Comparison of ENCODE assay signal across 36 cellular contexts in genomic region chrX:84144991-84145390, GRCh38. TPM values are rescaled to one million over a fixed set of nuclear protein-coding genes. Genes with fewer than 3 reads are reported as not detected.
"Had no signal": no experiment of that assay in that cellular context is flagged by ENCODE, and none has a peak within 500 bp of the region (broad histone marks: within the 10 kb centered on the region; RNA-seq: fewer than 3 reads in every experiment).

No MANE protein-coding gene starts in this region.

- H3K4me3 Mint-ChIP-seq: activated B cell treated with CpG ODN at 0.5 μM for 24 hours; activated CD4-positive, alpha-beta memory T cell treated with anti-CD3 and anti-CD28 coated beads for 36 hours; activated CD4-positive, alpha-beta T cell treated with anti-CD3 and anti-CD28 coated beads, Interleukin-2, amount 10 ng/mL, durations not matched to agents 24 days and 14 days; activated CD8-positive, alpha-beta T cell treated with anti-CD3 and anti-CD28 coated beads for 36 hours; activated naive CD4-positive, alpha-beta T cell treated with anti-CD3 and anti-CD28 coated beads, Interleukin-2, amount 10 ng/mL, durations not matched to agents 7 days and 5 days; activated naive CD4-positive, alpha-beta T cell treated with anti-CD3 and anti-CD28 coated beads, Interleukin-2, amount 50 U/mL, for 24 hours; activated naive CD8-positive, alpha-beta T cell; activated naive CD8-positive, alpha-beta T cell treated with anti-CD3 and anti-CD28 coated beads, Interleukin-2, amount 10 ng/mL, durations not matched to agents 7 days and 5 days; activated naive CD8-positive, alpha-beta T cell treated with anti-CD3 and anti-CD28 coated beads, Interleukin-2, amount 50 U/mL, for 24 hours; activated T-cell treated with anti-CD3 and anti-CD28 coated beads, Interleukin-2, amount 50 U/mL, for 4 hours; activated T-cell treated with anti-CD3 and anti-CD28 coated beads, Interleukin-2, amount 50 U/mL, for 72 hours; activated T-helper 1 cell treated with anti-CD3 and anti-CD28 coated beads, Interleukin-12 subunit alpha, Interleukin-12 subunit beta, Interleukin-2, Interleukin-4 antibody, amounts not matched to agents 30 ng/mL and 10 ng/mL and 1 ng/mL, durations not matched to agents 14 hours and 24 hours and 36 hours; activated T-helper 17 cell treated with anti-CD3 and anti-CD28 coated beads, Interleukin-2, amount 50 U/mL, for 72 hours; T-helper 1 cell treated with Interleukin-12 subunit alpha and Interleukin-12 subunit beta and Interleukin-4 antibody, amounts not matched to agents 30 μg/mL and 1 μg/mL, for 36 hours; T-helper 2 cell treated with Interferon-gamma antibody and Interleukin-4, amounts not matched to agents 5 μg/mL and 100 μg/mL, for 36 hours had no signal

- DNase-seq: activated B cell treated with CpG ODN at 0.5 μM for 24 hours; activated CD4-positive, alpha-beta memory T cell treated with anti-CD3 and anti-CD28 coated beads for 36 hours; activated CD4-positive, alpha-beta T cell treated with anti-CD3 and anti-CD28 coated beads for 4 hours; activated CD4-positive, alpha-beta T cell treated with anti-CD3 and anti-CD28 coated beads, Interleukin-2, amount 10 ng/mL, durations not matched to agents 24 days and 14 days; activated CD4-positive, alpha-beta T cell treated with anti-CD3 and anti-CD28 coated beads, Interleukin-2, amount 50 U/mL, for 1 hour; activated CD4-positive, alpha-beta T cell treated with anti-CD3 and anti-CD28 coated beads, Interleukin-2, amount 50 U/mL, for 4 hours; activated CD4-positive, CD25-positive, alpha-beta regulatory T cell treated with anti-CD3 and anti-CD28 coated beads, Interleukin-2, amount 50 U/mL, for 72 hours; activated CD8-positive, alpha-beta memory T cell treated with anti-CD3 and anti-CD28 coated beads, Interleukin-2, amount 50 U/mL, for 4 hours; activated CD8-positive, alpha-beta T cell treated with anti-CD3 and anti-CD28 coated beads for 36 hours; activated gamma-delta T cell; activated naive CD4-positive, alpha-beta T cell treated with anti-CD3 and anti-CD28 coated beads, Interleukin-2, amount 10 ng/mL, durations not matched to agents 7 days and 5 days; activated naive CD4-positive, alpha-beta T cell treated with Interleukin-2 at 50 U/mL for 16 hours; activated naive CD8-positive, alpha-beta T cell treated with anti-CD3 and anti-CD28 coated beads, Interleukin-2, amount 10 ng/mL, durations not matched to agents 7 days and 5 days; activated naive CD8-positive, alpha-beta T cell treated with anti-CD3 and anti-CD28 coated beads, Interleukin-2, amount 50 U/mL, for 24 hours; activated T-cell treated with anti-CD3 and anti-CD28 coated beads for 4 hours; activated T-cell treated with anti-CD3 and anti-CD28 coated beads, Interleukin-2, amount 50 U/mL, for 1 hour; activated T-cell treated with anti-CD3 and anti-CD28 coated beads, Interleukin-2, amount 50 U/mL, for 4 hours; activated T-cell treated with anti-CD3 and anti-CD28 coated beads, Interleukin-2, amount 50 U/mL, for 72 hours; amygdala; anterior cingulate cortex; body of pancreas; brain microvascular endothelial cell; central memory CD4-positive, alpha-beta T cell; T-helper 1 cell; T-helper 2 cell; T-helper 9 cell had no signal

- H3K9me3 Mint-ChIP-seq: activated B cell treated with CpG ODN at 0.5 μM for 24 hours; activated CD4-positive, alpha-beta T cell treated with anti-CD3 and anti-CD28 coated beads, Interleukin-2, amount 10 ng/mL, durations not matched to agents 24 days and 14 days; activated CD8-positive, alpha-beta T cell treated with anti-CD3 and anti-CD28 coated beads for 36 hours; activated naive CD4-positive, alpha-beta T cell treated with anti-CD3 and anti-CD28 coated beads, Interleukin-2, amount 10 ng/mL, durations not matched to agents 7 days and 5 days; activated naive CD4-positive, alpha-beta T cell treated with anti-CD3 and anti-CD28 coated beads, Interleukin-2, amount 50 U/mL, for 24 hours; activated naive CD8-positive, alpha-beta T cell treated with anti-CD3 and anti-CD28 coated beads, Interleukin-2, amount 10 ng/mL, durations not matched to agents 7 days and 5 days; activated naive CD8-positive, alpha-beta T cell treated with anti-CD3 and anti-CD28 coated beads, Interleukin-2, amount 50 U/mL, for 24 hours; activated T-cell treated with anti-CD3 and anti-CD28 coated beads, Interleukin-2, amount 50 U/mL, for 4 hours; activated T-helper 1 cell treated with anti-CD3 and anti-CD28 coated beads, Interleukin-12 subunit alpha, Interleukin-12 subunit beta, Interleukin-2, Interleukin-4 antibody, amounts not matched to agents 30 ng/mL and 10 ng/mL and 1 ng/mL, durations not matched to agents 14 hours and 24 hours and 36 hours; activated T-helper 17 cell treated with anti-CD3 and anti-CD28 coated beads, Interleukin-2, amount 50 U/mL, for 72 hours; T-helper 1 cell treated with Interleukin-12 subunit alpha and Interleukin-12 subunit beta and Interleukin-4 antibody, amounts not matched to agents 30 μg/mL and 1 μg/mL, for 36 hours; T-helper 2 cell treated with Interferon-gamma antibody and Interleukin-4, amounts not matched to agents 5 μg/mL and 100 μg/mL, for 36 hours had no signal

- FAIRE-seq: TTC549 had no signal

- H3K36me3 ChIP-seq: brain microvascular endothelial cell, breast epithelium had no signal

- H3K4me1 Mint-ChIP-seq: activated B cell treated with CpG ODN at 0.5 μM for 24 hours; activated CD4-positive, alpha-beta T cell treated with anti-CD3 and anti-CD28 coated beads, Interleukin-2, amount 10 ng/mL, durations not matched to agents 24 days and 14 days; activated naive CD4-positive, alpha-beta T cell treated with anti-CD3 and anti-CD28 coated beads, Interleukin-2, amount 10 ng/mL, durations not matched to agents 7 days and 5 days; activated naive CD4-positive, alpha-beta T cell treated with anti-CD3 and anti-CD28 coated beads, Interleukin-2, amount 50 U/mL, for 24 hours; activated naive CD8-positive, alpha-beta T cell treated with anti-CD3 and anti-CD28 coated beads, Interleukin-2, amount 10 ng/mL, durations not matched to agents 7 days and 5 days; activated naive CD8-positive, alpha-beta T cell treated with anti-CD3 and anti-CD28 coated beads, Interleukin-2, amount 50 U/mL, for 24 hours; activated T-helper 17 cell treated with anti-CD3 and anti-CD28 coated beads, Interleukin-2, amount 50 U/mL, for 72 hours had no signal

- H3K27ac Mint-ChIP-seq: activated B cell treated with CpG ODN at 0.5 μM for 24 hours; activated CD4-positive, alpha-beta memory T cell treated with anti-CD3 and anti-CD28 coated beads for 36 hours; activated CD4-positive, alpha-beta T cell treated with anti-CD3 and anti-CD28 coated beads, Interleukin-2, amount 10 ng/mL, durations not matched to agents 24 days and 14 days; activated CD8-positive, alpha-beta T cell treated with anti-CD3 and anti-CD28 coated beads for 36 hours; activated naive CD4-positive, alpha-beta T cell treated with anti-CD3 and anti-CD28 coated beads, Interleukin-2, amount 10 ng/mL, durations not matched to agents 7 days and 5 days; activated naive CD4-positive, alpha-beta T cell treated with anti-CD3 and anti-CD28 coated beads, Interleukin-2, amount 50 U/mL, for 24 hours; activated naive CD8-positive, alpha-beta T cell; activated naive CD8-positive, alpha-beta T cell treated with anti-CD3 and anti-CD28 coated beads, Interleukin-2, amount 10 ng/mL, durations not matched to agents 7 days and 5 days; activated naive CD8-positive, alpha-beta T cell treated with anti-CD3 and anti-CD28 coated beads, Interleukin-2, amount 50 U/mL, for 24 hours; activated T-cell treated with anti-CD3 and anti-CD28 coated beads, Interleukin-2, amount 50 U/mL, for 72 hours; activated T-helper 1 cell treated with anti-CD3 and anti-CD28 coated beads, Interleukin-12 subunit alpha, Interleukin-12 subunit beta, Interleukin-2, Interleukin-4 antibody, amounts not matched to agents 30 ng/mL and 10 ng/mL and 1 ng/mL, durations not matched to agents 14 hours and 24 hours and 36 hours; activated T-helper 17 cell treated with anti-CD3 and anti-CD28 coated beads, Interleukin-2, amount 50 U/mL, for 72 hours; T-helper 1 cell treated with Interleukin-12 subunit alpha and Interleukin-12 subunit beta and Interleukin-4 antibody, amounts not matched to agents 30 μg/mL and 1 μg/mL, for 36 hours; T-helper 2 cell treated with Interferon-gamma antibody and Interleukin-4, amounts not matched to agents 5 μg/mL and 100 μg/mL, for 36 hours had no signal

- H3K4me1 ChIP-seq: ascending aorta, body of pancreas, breast epithelium had no signal

- ATAC-seq: activated CD8-positive, alpha-beta T cell treated with anti-CD3 and anti-CD28 coated beads for 36 hours; activated naive CD8-positive, alpha-beta T cell treated with anti-CD3 and anti-CD28 coated beads, Interleukin-2, amount 50 U/mL, for 24 hours; activated T-cell treated with anti-CD3 and anti-CD28 coated beads, Interleukin-2, amount 50 U/mL, for 4 hours; activated T-cell treated with anti-CD3 and anti-CD28 coated beads, Interleukin-2, amount 50 U/mL, for 72 hours; activated T-helper 17 cell treated with anti-CD3 and anti-CD28 coated beads, Interleukin-2, amount 50 U/mL, for 72 hours; body of pancreas had no signal

- H3K27me3 Mint-ChIP-seq: activated B cell treated with CpG ODN at 0.5 μM for 24 hours; activated CD4-positive, alpha-beta memory T cell treated with anti-CD3 and anti-CD28 coated beads for 36 hours; activated CD4-positive, alpha-beta T cell treated with anti-CD3 and anti-CD28 coated beads, Interleukin-2, amount 10 ng/mL, durations not matched to agents 24 days and 14 days; activated CD8-positive, alpha-beta T cell treated with anti-CD3 and anti-CD28 coated beads for 36 hours; activated naive CD4-positive, alpha-beta T cell treated with anti-CD3 and anti-CD28 coated beads, Interleukin-2, amount 10 ng/mL, durations not matched to agents 7 days and 5 days; activated naive CD4-positive, alpha-beta T cell treated with anti-CD3 and anti-CD28 coated beads, Interleukin-2, amount 50 U/mL, for 24 hours; activated naive CD8-positive, alpha-beta T cell; activated naive CD8-positive, alpha-beta T cell treated with anti-CD3 and anti-CD28 coated beads, Interleukin-2, amount 10 ng/mL, durations not matched to agents 7 days and 5 days; activated naive CD8-positive, alpha-beta T cell treated with anti-CD3 and anti-CD28 coated beads, Interleukin-2, amount 50 U/mL, for 24 hours; activated T-helper 17 cell treated with anti-CD3 and anti-CD28 coated beads, Interleukin-2, amount 50 U/mL, for 72 hours had no signal

- H3K27ac ChIP-seq: ascending aorta, body of pancreas, brain microvascular endothelial cell, breast epithelium, VCaP had no signal

- H3K36me3 Mint-ChIP-seq: activated CD4-positive, alpha-beta memory T cell treated with anti-CD3 and anti-CD28 coated beads for 36 hours; activated naive CD4-positive, alpha-beta T cell treated with anti-CD3 and anti-CD28 coated beads, Interleukin-2, amount 10 ng/mL, durations not matched to agents 7 days and 5 days; activated naive CD4-positive, alpha-beta T cell treated with anti-CD3 and anti-CD28 coated beads, Interleukin-2, amount 50 U/mL, for 24 hours; activated naive CD8-positive, alpha-beta T cell; activated naive CD8-positive, alpha-beta T cell treated with anti-CD3 and anti-CD28 coated beads, Interleukin-2, amount 10 ng/mL, durations not matched to agents 7 days and 5 days had no signal

- H3K9me3 ChIP-seq: ascending aorta, body of pancreas had no signal

- H3K4me3 ChIP-seq: ascending aorta, body of pancreas, breast epithelium had no signal

- H3K27me3 ChIP-seq: ascending aorta, body of pancreas, brain microvascular endothelial cell had no signal

RNA-seq across cellular contexts. Expression of gene RPS6KA6, which starts 43.0 kb away (rescaled TPM):
- total RNA-seq: activated CD4-positive, alpha-beta T cell treated with anti-CD3 and anti-CD28 coated beads, Interleukin-2, amount 10 ng/mL, durations not matched to agents 24 days and 14 days; activated T-helper 1 cell treated with anti-CD3 and anti-CD28 coated beads, Interleukin-12 subunit alpha, Interleukin-12 subunit beta, Interleukin-2, Interleukin-4 antibody, amounts not matched to agents 30 ng/mL and 10 ng/mL and 1 ng/mL, durations not matched to agents 14 hours and 24 hours and 36 hours had no signal
